ENCODE assay signal across 16 cellular contexts in genomic region chr15:22952826-22953579, GRCh38. TPM values are rescaled to one million over a fixed set of nuclear protein-coding genes. Genes with fewer than 3 reads are reported as not detected.
DNase-seq lines count a peak whose midpoint lies in the region; ATAC-seq, FAIRE-seq and TF ChIP-seq lines count a peak whose summit lies in the region.
"Had no signal": no experiment of that assay in that cellular context is flagged by ENCODE, and none has a peak within 500 bp of the region (broad histone marks: within the 10 kb centered on the region; RNA-seq: fewer than 3 reads in every experiment).

No MANE protein-coding gene starts in this region.

- ATAC-seq in Right ventricle myocardium inferior, result peak; percentile 11
- ATAC-seq in K562, result no peak
- no peak for ATAC-seq in aorta (ENCODE audit: low FRiP score)
- no peak for ATAC-seq in GM21528 (IDR thresholded peaks at IDR 0.05; ENCODE audit: low FRiP score, unreplicated experiment)
- ATAC-seq: activated T-cell treated with anti-CD3 and anti-CD28 coated beads, Interleukin-2, amount 50 U/mL, for 72 hours had no signal

- CTCF ChIA-PET in K562 (lab: Yijun Ruan, JAX; ENCODE audit: low intra/inter-chr PET ratio), result no interaction called here

- no peak overlapping the region for H3K4me2 ChIP-seq in K562 (ENCODE audit: insufficient read depth, low read length)
- H3K4me2 ChIP-seq in mesenchymal stem cell (ENCODE audit: low read length, poor library complexity, severe bottlenecking), result no peak overlapping the region
- H3K4me2 ChIP-seq: SK-N-SH had no signal

- H3K9me1 ChIP-seq in K562 (ENCODE audit: control insufficient read depth, insufficient read depth, low read length), result peaks cover 6% of the 10 kb centered on the region

- WGBS in K562 (ENCODE audit: insufficient coverage, low coverage, missing lambda C conversion rate), result 78% methylated on average over 18 of the region's 21 CpGs
- 93% methylated on average over 21 of the region's 21 CpGs for WGBS in mesenchymal stem cell
- WGBS in aorta, 2 donors, result 40 to 43% methylated on average over 21 of the region's 21 CpGs

- peaks cover 16% of the 10 kb centered on the region for H4K20me1 ChIP-seq in K562 (replicated peaks; ENCODE audit: control insufficient read depth, insufficient read depth, low read length)

- H2AFZ ChIP-seq in K562 (ENCODE audit: low read depth, low read length) (no peak overlapping the region), mesenchymal stem cell (ENCODE audit: low read depth, low read length) (no peak overlapping the region)

- H3K9ac ChIP-seq in K562 (ENCODE audit: insufficient read depth in 1 of 2, low read depth in 2 of 2, low read length in 2 of 2) (0 out of 4 replicates have a peak overlapping the region, but pooled peaks of 1 of the 2 experiments have one; percentile 6), mesenchymal stem cell (ENCODE audit: low read length) (peak overlapping the region; percentile 15)
- H3K9ac ChIP-seq: SK-N-SH had no signal

- H2BK15ac ChIP-seq in mesenchymal stem cell (ENCODE audit: low read depth, poor library complexity, severe bottlenecking), result peak overlapping the region; percentile 12

- TF ChIP-seq EP300 in K562 (IDR thresholded peaks at IDR 0.05; ENCODE audit: low read length), result no peak

- no TSS peak for BruUV-seq in K562 (replicated peaks; lab: Mats Ljungman, UMichigan)

- H2BK12ac ChIP-seq in mesenchymal stem cell (ENCODE audit: low read length in 2 of 2), result no peak overlapping the region

- H4K91ac ChIP-seq in mesenchymal stem cell (ENCODE audit: low read length), result no peak overlapping the region

- H3K27ac ChIP-seq in right atrium auricular region (no peak overlapping the region), K562 (ENCODE audit: extremely low read depth, low read depth, low read length) (no peak overlapping the region), mesenchymal stem cell (ENCODE audit: low read length, poor library complexity, severe bottlenecking) (no peak overlapping the region), aorta (ENCODE audit: low read depth in 1 of 2, low read length in 2 of 2) (peak overlapping the region; percentile 2 to 46)
- H3K27ac ChIP-seq: cardiac muscle cell had no signal

- no peak overlapping the region for H2BK120ac ChIP-seq in mesenchymal stem cell (ENCODE audit: low read depth, low read length)

- TF ChIP-seq RAD21 in K562 (CRISPR knock-in tag; conservative IDR thresholded peaks at IDR 0.05 in 1 of 2, IDR thresholded peaks at IDR 0.05 in 1 of 2), result no peak

- intact Hi-C loops in Right ventricle myocardium inferior (cut with DNase I) (no loop called here), K562 (cut with micrococcal nuclease) (no loop called here), aorta (cut with DNase I) (loop anchor here in 1 of 2 donors (10.0 kb wide), 1 partner anchor 168 kb away; the partner anchor contains the start of gene NIPA1)

- H3K23ac ChIP-seq in mesenchymal stem cell (ENCODE audit: low read length in 2 of 2), result no peak overlapping the region

- no peaks in the 10 kb centered on the region for H3K36me3 ChIP-seq in right atrium auricular region
- no peaks in the 10 kb centered on the region for H3K36me3 ChIP-seq in K562 (ENCODE audit: control insufficient read depth, insufficient read depth, low read length)
- H3K36me3 ChIP-seq in mesenchymal stem cell (ENCODE audit: control insufficient read depth in 1 of 2, insufficient read depth in 2 of 2, low read depth in 1 of 2, low read length in 2 of 2), result peaks cover 0 to 21% of the 10 kb centered on the region in 2 experiments
- no peaks in the 10 kb centered on the region for H3K36me3 ChIP-seq in aorta (ENCODE audit: control insufficient read depth in 1 of 2, insufficient read depth in 2 of 2, low read length in 1 of 2)
- H3K36me3 ChIP-seq: cardiac muscle cell, MG63 had no signal

- no peak overlapping the region for H2BK5ac ChIP-seq in mesenchymal stem cell (ENCODE audit: low read depth, low read length, poor library complexity, severe bottlenecking)

- no peak overlapping the region for H3K4me3 ChIP-seq in right atrium auricular region
- no peak overlapping the region for H3K4me3 ChIP-seq in K562
- H3K4me3 ChIP-seq in mesenchymal stem cell (ENCODE audit: insufficient read depth in 1 of 2, low read depth in 1 of 2, low read length in 2 of 2), result peak overlapping the region in 1 of 2 experiments; percentile 8
- H3K4me3 ChIP-seq in aorta (ENCODE audit: low read length in 2 of 2), result no peak overlapping the region
- H3K4me3 ChIP-seq: cardiac muscle cell, MG63, psoas muscle had no signal

- H2AK5ac ChIP-seq in mesenchymal stem cell (ENCODE audit: low read length, severe bottlenecking), result no peak overlapping the region

- peaks cover 38% of the 10 kb centered on the region for H3K79me2 ChIP-seq in K562 (ENCODE audit: control insufficient read depth, insufficient read depth, low read length)

- no peak for FAIRE-seq in K562 (lab: Jason Lieb, UNC)

- TF ChIP-seq CTCF in right atrium auricular region (IDR thresholded peaks at IDR 0.05) (no peak), K562 (IDR thresholded peaks at IDR 0.05 in 2 of 3, conservative IDR thresholded peaks at IDR 0.05 in 1 of 3; ENCODE audit: insufficient read depth in 2 of 3, low read depth in 1 of 3, low read length in 3 of 3) (no peak)

- H3K4me1 ChIP-seq in right atrium auricular region, result peaks cover 0 to 84% of the 10 kb centered on the region in 2 donors
- H3K4me1 ChIP-seq in K562 (replicated peaks in 1 of 2; ENCODE audit: control insufficient read depth in 2 of 2, insufficient read depth in 2 of 2, low read length in 2 of 2), result peaks cover 17 to 28% of the 10 kb centered on the region in 2 experiments
- H3K4me1 ChIP-seq in mesenchymal stem cell (ENCODE audit: control insufficient read depth, insufficient read depth, low read depth, low read length), result peaks cover 36% of the 10 kb centered on the region
- peaks cover 0 to 3% of the 10 kb centered on the region in 2 donors for H3K4me1 ChIP-seq in aorta (ENCODE audit: control insufficient read depth in 1 of 2, insufficient read depth in 2 of 2, low read length in 2 of 2)

- no peak for DNase-seq in Right ventricle myocardium inferior (ENCODE audit: missing footprints)
- no peak for DNase-seq in right atrium auricular region (ENCODE audit: low spot score)
- DNase-seq in K562 (ENCODE audit: extremely low read depth in 1 of 4, low spot score in 3 of 4), result no peak
- no peak for DNase-seq in mesenchymal stem cell
- peak in 1 of 2 donors; percentile 53 for DNase-seq in aorta
- no peak for DNase-seq in NOMO-1 treated with dmso at 0.1 percent for 144 hours (lab: John Stamatoyannopoulos, UW; ENCODE audit: unreplicated experiment)
- DNase-seq in EL, result no peak
- DNase-seq: activated CD4-positive, alpha-beta T cell treated with anti-CD3 and anti-CD28 coated beads for 1 hour; activated T-cell treated with anti-CD3 and anti-CD28 coated beads, Interleukin-2, amount 50 U/mL, for 72 hours; DMS79 treated with DMSO at 0.1 percent for 48 hours; MG63; NCI-H526 treated with DMSO at 0.1 percent for 48 hours; psoas muscle; SK-N-SH had no signal

- H3K9me3 ChIP-seq in right atrium auricular region (no peaks in the 10 kb centered on the region), K562 (replicated peaks; ENCODE audit: control insufficient read depth, insufficient read depth, low read depth, low read length) (no peaks in the 10 kb centered on the region), mesenchymal stem cell (ENCODE audit: control insufficient read depth, low read length) (no peaks in the 10 kb centered on the region), aorta (ENCODE audit: control insufficient read depth, low read length) (no peaks in the 10 kb centered on the region)
- H3K9me3 ChIP-seq: MG63, psoas muscle, SK-N-SH had no signal

- TF ChIP-seq POLR2A in K562 (conservative IDR thresholded peaks at IDR 0.05), result no peak

- H3K79me1 ChIP-seq in mesenchymal stem cell (replicated peaks; ENCODE audit: low read length, poor library complexity, severe bottlenecking), result peaks cover 32% of the 10 kb centered on the region

- H3K4ac ChIP-seq in mesenchymal stem cell (ENCODE audit: low read depth in 1 of 2, low read length in 2 of 2), result peak overlapping the region in 1 of 2 experiments; percentile 54

- H3K27me3 ChIP-seq in right atrium auricular region, result no peaks in the 10 kb centered on the region
- no peaks in the 10 kb centered on the region for H3K27me3 ChIP-seq in K562 (ENCODE audit: control insufficient read depth in 2 of 2, insufficient read depth in 2 of 2, low read length in 2 of 2)
- H3K27me3 ChIP-seq in mesenchymal stem cell (ENCODE audit: control insufficient read depth in 1 of 2, insufficient read depth in 1 of 2, low read length in 2 of 2), result no peaks in the 10 kb centered on the region
- H3K27me3 ChIP-seq in aorta (ENCODE audit: control insufficient read depth in 1 of 2, insufficient read depth in 2 of 2, low read length in 1 of 2), result no peaks in the 10 kb centered on the region
- H3K27me3 ChIP-seq: cardiac muscle cell, MG63 had no signal

- in situ Hi-C loops in K562 (cut with MboI), result no loop called here

- no peak overlapping the region for H3K18ac ChIP-seq in mesenchymal stem cell (ENCODE audit: low read depth in 1 of 2, low read length in 2 of 2)

- POLR2A ChIA-PET in K562 (lab: Yijun Ruan, JAX), result interaction anchor here (1.2 kb wide), 1 partner anchor 16 kb away, joined by 4 read pairs; no protein-coding TSS in a partner anchor

- no peak overlapping the region for H3K14ac ChIP-seq in mesenchymal stem cell (ENCODE audit: low read length in 2 of 2)

- H4K8ac ChIP-seq in mesenchymal stem cell (ENCODE audit: low read length), result peak overlapping the region; percentile 20

RNA-seq across cellular contexts. Expression of gene CYFIP1, which starts 27.2 kb away (rescaled TPM):
- 32.1 TPM for total RNA-seq in Right ventricle myocardium inferior
- 10 to 100 TPM; 21.1 to 32.7 TPM for total RNA-seq in right atrium auricular region
- 71.4 and 94.0 TPM in 2 replicates for total RNA-seq in K562 (2011; cell fraction: chromatin; rRNA removed; ENCODE audit: low replicate concordance)
- total RNA-seq in K562 (2011; cell fraction: nucleolus; rRNA removed), result 39.1 and 52.5 TPM in 2 replicates
- total RNA-seq in K562 (2011; cell fraction: nucleoplasm; rRNA removed), result 51.9 and 52.3 TPM in 2 replicates
- total RNA-seq in K562 (2014; rRNA removed), result 32.1 and 46.2 TPM in 2 replicates
- 24.0 and 27.4 TPM in 2 replicates for total RNA-seq in K562 (2014; rRNA removed; fragmentation: Illumina TruSeq; extraction: Trizol)
- 27.0 and 31.4 TPM in 2 replicates for total RNA-seq in K562 (2015; rRNA removed; fragmentation: Illumina TruSeq; extraction: Trizol)
- total RNA-seq in K562 (2021), result 58.1 and 59.8 TPM in 2 replicates
- 42.7 and 45.8 TPM in 2 replicates for polyA plus RNA-seq in K562 (2011; rRNA removed)
- polyA plus RNA-seq in K562 (2011; cell fraction: cytosol; rRNA removed), result 56.3 and 68.6 TPM in 2 replicates
- 78.3 and 80.7 TPM in 2 replicates for polyA plus RNA-seq in K562 (2011; cell fraction: nucleus; rRNA removed)
- polyA plus RNA-seq in K562 (2012), result 32.8 and 39.6 TPM in 2 replicates
- polyA plus RNA-seq in K562 (2014; fragmentation: Illumina TruSeq; extraction: Trizol), result 28.3 and 31.8 TPM in 2 replicates
- 1 to 10 TPM; 3.8 to 6.6 TPM for polyA plus RNA-seq in K562 (2014; fragmentation: Nextera tagmentation; extraction: Ambion mirVana)
- polyA plus RNA-seq in K562 (2014; rRNA removed), result 28.0 and 31.2 TPM in 2 replicates
- 76.4 and 89.0 TPM in 2 replicates for polyA minus RNA-seq in K562 (2011; rRNA and poly(A)+ RNA removed)
- 20.4 and 23.9 TPM in 2 replicates for polyA minus RNA-seq in K562 (2011; cell fraction: cytosol; rRNA and poly(A)+ RNA removed)
- 20.5 and 32.2 TPM in 2 replicates for polyA minus RNA-seq in K562 (2011; cell fraction: nucleus; rRNA and poly(A)+ RNA removed)
- 42.1 TPM for polyA plus RNA-seq in mesenchymal stem cell (2013, experiment 1 of 2)
- polyA plus RNA-seq in mesenchymal stem cell (2013, experiment 2 of 2), result 39.2 TPM
- total RNA-seq in aorta, result 100 to 1,000 TPM; 160 to 172 TPM
- polyA plus RNA-seq in aorta, result 10 to 100 TPM; 46.5 to 48.1 TPM

Comparison
In these comparisons a context has a peak if more than half of its experiments do, and no peak if none do; other contexts are left out.
1. H3K27ac ChIP-seq: peak in aorta (2 of 2); none in right atrium auricular region (0 of 2), K562 (single experiment) and mesenchymal stem cell (single experiment).